Comparison of ENCODE assay signal across 1 cellular context in genomic region chr10:131656009-131656408, GRCh38.
TF ChIP-seq lines count a peak whose summit lies in the region.

No MANE protein-coding gene starts in this region.

TF ChIP-seq in H1, 55 proteins besides CTCF, POLR2A, EP300 and RAD21 (continued from another document):
- TF ChIP-seq USF2 (IDR thresholded peaks at IDR 0.05; ENCODE audit: low read length) (no peak), EGR1 (IDR thresholded peaks at IDR 0.05; ENCODE audit: borderline replicate concordance, low read depth, low read length) (no peak), CBX5 (IDR thresholded peaks at IDR 0.05; ENCODE audit: low read depth, low read length) (no peak), TCF12 (IDR thresholded peaks at IDR 0.05; ENCODE audit: low read depth, low read length) (no peak), BCL11A (IDR thresholded peaks at IDR 0.05; ENCODE audit: low read depth in 2 of 2, low read length in 2 of 2) (no peak), CHD2 (IDR thresholded peaks at IDR 0.05; ENCODE audit: low read length) (no peak), ATF2 (IDR thresholded peaks at IDR 0.05; ENCODE audit: low read length) (no peak), SP2 (IDR thresholded peaks at IDR 0.05; ENCODE audit: low read length) (no peak)
